9 cellular contexts compared by ENCODE assay signal in genomic region chr2:207122914-207123744, GRCh38. TPM values are rescaled to one million over a fixed set of nuclear protein-coding genes. Genes with fewer than 3 reads are reported as not detected.
DNase-seq lines count a peak whose midpoint lies in the region; ATAC-seq, FAIRE-seq and TF ChIP-seq lines count a peak whose summit lies in the region.
"Had no signal": no experiment of that assay in that cellular context is flagged by ENCODE, and none has a peak within 500 bp of the region (broad histone marks: within the 10 kb centered on the region; RNA-seq: fewer than 3 reads in every experiment).

No MANE protein-coding gene starts in this region.

- POLR2A ChIA-PET in PC-3 (lab: Charles Lee; ENCODE audit: unreplicated experiment), result no interaction called here

- peak overlapping the region; percentile 9 for H3K27ac ChIP-seq in astrocyte (ENCODE audit: low read depth, low read length)
- no peak overlapping the region for H3K27ac ChIP-seq in PC-3 (ENCODE audit: low read length)

- TF ChIP-seq CTCF in astrocyte (IDR thresholded peaks at IDR 0.05; ENCODE audit: insufficient read depth, low read depth, low read length), result no peak
- TF ChIP-seq CTCF in PC-3 (conservative IDR thresholded peaks at IDR 0.05; ENCODE audit: low read depth, low read length), result no peak

- H3K4me3 Mint-ChIP-seq in astrocyte (ENCODE audit: unreplicated experiment), result no peak overlapping the region

- H3K9me3 Mint-ChIP-seq in astrocyte (ENCODE audit: unreplicated experiment), result peaks cover 1% of the 10 kb centered on the region

- CTCF ChIA-PET in PC-3 (lab: Charles Lee), result no interaction called here

- H3K27me3 Mint-ChIP-seq in astrocyte (ENCODE audit: low read depth, unreplicated experiment), result no peaks in the 10 kb centered on the region

- H3F3A ChIP-seq in PC-3 (ENCODE audit: low read length, unreplicated experiment), result no peaks in the 10 kb centered on the region

- no peak overlapping the region for H3K27ac Mint-ChIP-seq in astrocyte (ENCODE audit: unreplicated experiment)

- H3K79me2 ChIP-seq in astrocyte (ENCODE audit: insufficient read depth, low read length), result peaks cover 100% of the 10 kb centered on the region
- peaks cover 4% of the 10 kb centered on the region for H3K79me2 ChIP-seq in PC-3 (ENCODE audit: low read length)

- H3K9me3 ChIP-seq in astrocyte (ENCODE audit: insufficient read depth, low read depth, low read length) (no peaks in the 10 kb centered on the region), PC-3 (ENCODE audit: low read length) (no peaks in the 10 kb centered on the region)

- H3K4me2 ChIP-seq in astrocyte (ENCODE audit: low read length) (peak overlapping the region; percentile 59), PC-3 (ENCODE audit: low read length) (no peak overlapping the region)

- FAIRE-seq in astrocyte (lab: Jason Lieb, UNC) (no peak), frontal cortex (lab: Jason Lieb, UNC) (no peak)

- ATAC-seq in GM18861 (IDR thresholded peaks at IDR 0.05; ENCODE audit: unreplicated experiment) (peak; percentile 49), PC-3 (no peak)
- ATAC-seq in activated CD4-positive, CD25-positive, alpha-beta regulatory T cell treated with anti-CD3 and anti-CD28 coated beads, Interleukin-2, amount 50 U/mL, for 24 hours, result peak; percentile 96 to 97

- no peaks in the 10 kb centered on the region for H3K27me3 ChIP-seq in astrocyte (ENCODE audit: insufficient read depth, low read length)
- H3K27me3 ChIP-seq in PC-3 (ENCODE audit: low read length), result no peaks in the 10 kb centered on the region

- DNase-seq in astrocyte (ENCODE audit: low read depth), result no peak
- peak; percentile 57 to 68 for DNase-seq in stimulated activated CD4-positive, alpha-beta T cell treated with anti-CD3 and anti-CD28 coated beads, Interleukin-15, amount 100 ng/mL, for 48 hours (ENCODE audit: low read depth in 2 of 2)
- DNase-seq in ACHN, result no peak
- DNase-seq in PC-3, result no peak
- DNase-seq in pons (ENCODE audit: low spot score), result no peak
- no peak for DNase-seq in frontal cortex (ENCODE audit: low spot score in 2 of 2)
- DNase-seq: NCI-H146 had no signal

- intact Hi-C loops in PC-3 (cut with micrococcal nuclease), result no loop called here

- BruUV-seq in PC-3 (replicated peaks; lab: Mats Ljungman, UMichigan), result no TSS peak

- peaks cover 100% of the 10 kb centered on the region for H4K20me1 ChIP-seq in astrocyte (ENCODE audit: insufficient read depth, low read length)
- no peaks in the 10 kb centered on the region for H4K20me1 ChIP-seq in PC-3 (ENCODE audit: low read length)

- peaks cover 23% of the 10 kb centered on the region for H3K36me3 Mint-ChIP-seq in astrocyte (ENCODE audit: low read depth, unreplicated experiment)

- H3K4me3 ChIP-seq in astrocyte (ENCODE audit: insufficient read depth, low read depth, low read length) (no peak overlapping the region), PC-3 (ENCODE audit: low read length) (no peak overlapping the region)

- in situ Hi-C loops in ACHN (cut with HindIII; ENCODE audit: low pct_ligation_motif_present, low pct_unique_long_range_greater_than_20kb, low sequenced_read_pairs), result no loop called here

- H2AFZ ChIP-seq in astrocyte (ENCODE audit: low read depth, low read length) (no peak overlapping the region), PC-3 (ENCODE audit: low read length) (no peak overlapping the region)

- peaks cover 72% of the 10 kb centered on the region for H3K4me1 Mint-ChIP-seq in astrocyte (ENCODE audit: low read depth, unreplicated experiment)

- H3K9ac ChIP-seq in astrocyte (ENCODE audit: low read length), result peak overlapping the region; percentile 7
- H3K9ac ChIP-seq in PC-3 (ENCODE audit: low read length), result no peak overlapping the region

- peaks cover 42% of the 10 kb centered on the region for H3K4me1 ChIP-seq in astrocyte (ENCODE audit: insufficient read depth, low read length)
- H3K4me1 ChIP-seq in PC-3 (ENCODE audit: insufficient read depth, low read length), result peaks cover 32% of the 10 kb centered on the region

- H3K36me3 ChIP-seq in astrocyte (ENCODE audit: insufficient read depth, low read length) (peaks cover 20% of the 10 kb centered on the region), PC-3 (ENCODE audit: low read depth, low read length) (no peaks in the 10 kb centered on the region)

- H3K9me2 ChIP-seq in PC-3 (replicated peaks; ENCODE audit: low read length), result no peaks in the 10 kb centered on the region

RNA-seq across cellular contexts. Expression of gene KLF7, which starts 42.6 kb away (rescaled TPM):
- total RNA-seq in astrocyte, result 76.5 and 81.2 TPM in 2 replicates
- total RNA-seq in PC-3 (2014; rRNA removed), result 4.0 and 5.6 TPM in 2 replicates
- 52.6 TPM for total RNA-seq in frontal cortex

Comparison
In these comparisons a context has a peak if more than half of its experiments do, and no peak if none do; other contexts are left out.
1. DNase-seq: peak in stimulated activated CD4-positive, alpha-beta T cell treated with anti-CD3 and anti-CD28 coated beads, Interleukin-15, amount 100 ng/mL, for 48 hours (2 of 2); none in astrocyte (single experiment), ACHN (single experiment), PC-3 (single experiment), pons (single experiment) and frontal cortex (0 of 2).